Comparison of ENCODE assay signal across 9 cellular contexts in genomic region chr19:54095859-54096641, GRCh38. TPM values are rescaled to one million over a fixed set of nuclear protein-coding genes. Genes with fewer than 3 reads are reported as not detected.
DNase-seq lines count a peak whose midpoint lies in the region; ATAC-seq, FAIRE-seq and TF ChIP-seq lines count a peak whose summit lies in the region.
"Not testable (repeated sequence)": the region's sequence is repeated elsewhere in the genome, so short reads cannot be mapped to it uniquely, and the experiment has no call there.
"Had no signal": no experiment of that assay in that cellular context is flagged by ENCODE, and none has a peak within 500 bp of the region (broad histone marks: within the 10 kb centered on the region; RNA-seq: fewer than 3 reads in every experiment).

No MANE protein-coding gene starts in this region.

- H3K4me3 ChIP-seq in H1 (ENCODE audit: extremely low read depth in 1 of 4, insufficient read depth in 2 of 4, low read depth in 3 of 4, low read length in 4 of 4) (peak overlapping the region; percentile 33 to 64 (median 52)), parathyroid adenoma (ENCODE audit: low read depth, low read length) (peak overlapping the region; percentile 61), thoracic aorta (peak overlapping the region; percentile 63)

- peaks cover 13% of the 10 kb centered on the region; the same call in 1 of the 2 replicates for H3K23me2 ChIP-seq in H1 (ENCODE audit: low read depth, low read length)

- not testable (repeated sequence) for H4K20me1 ChIP-seq in H1 (replicated peaks in 1 of 2; ENCODE audit: control insufficient read depth in 1 of 2, insufficient read depth in 2 of 2, low read length in 2 of 2)

- H3K4ac ChIP-seq in H1 (replicated peaks; ENCODE audit: insufficient read length, low read depth, low read length) = peak overlapping the region; percentile 53

- H2AK5ac ChIP-seq in H1 (ENCODE audit: low read depth, low read length) = not testable (repeated sequence)

- H3K9me3 ChIP-seq in H1 (ENCODE audit: insufficient read depth in 2 of 2, low read depth in 1 of 2, low read length in 1 of 2); parathyroid adenoma (ENCODE audit: control insufficient read depth, low read length); thoracic aorta: not testable (repeated sequence)

- peak overlapping the region; percentile 92; the same call in 1 of the 2 replicates for H2AFZ ChIP-seq in H1 (ENCODE audit: low read length)
- H2AFZ ChIP-seq in parathyroid adenoma = peak overlapping the region; percentile 99

- H3K4me2 ChIP-seq in H1 (ENCODE audit: insufficient read depth in 1 of 2, low read depth in 2 of 2, low read length in 2 of 2) = peak overlapping the region; percentile 51 to 92
- H3K4me2 ChIP-seq in parathyroid adenoma (ENCODE audit: low read length) = peak overlapping the region; percentile 87

- not testable (repeated sequence) for H3K14ac ChIP-seq in H1 (ENCODE audit: insufficient read length)

- TF ChIP-seq POLR2A in H1 (IDR thresholded peaks at IDR 0.05; ENCODE audit: control extremely low read depth in 1 of 2, low read depth in 2 of 2, low read length in 2 of 2) = not testable (repeated sequence)

- TF ChIP-seq CTCF in H1 (IDR thresholded peaks at IDR 0.05; ENCODE audit: control extremely low read depth in 1 of 3, insufficient read depth in 1 of 3, low read depth in 1 of 3, low read length in 3 of 3); parathyroid adenoma (IDR thresholded peaks at IDR 0.05); thoracic aorta (IDR thresholded peaks at IDR 0.05): not testable (repeated sequence)

- not testable (repeated sequence) for H2BK120ac ChIP-seq in H1 (replicated peaks; ENCODE audit: low read depth, low read length)

- H3K79me1 ChIP-seq in H1 (ENCODE audit: low read depth, low read length) = not testable (repeated sequence)

- H3K23ac ChIP-seq in H1 (ENCODE audit: insufficient read length) = not testable (repeated sequence)

- not testable (repeated sequence) for TF ChIP-seq RAD21 in H1 (IDR thresholded peaks at IDR 0.05 in 1 of 2, conservative IDR thresholded peaks at IDR 0.05 in 1 of 2; ENCODE audit: low read depth in 2 of 2, low read length in 2 of 2)

- not testable (repeated sequence) for H4K5ac ChIP-seq in H1 (ENCODE audit: insufficient read length, low read depth, low read length)

- not testable (repeated sequence) for H3K79me2 ChIP-seq in H1 (ENCODE audit: control insufficient read depth in 1 of 2, insufficient read depth in 2 of 2, low read length in 2 of 2); parathyroid adenoma

- H3K56ac ChIP-seq in H1 (replicated peaks; ENCODE audit: insufficient read length, low read depth, low read length) = not testable (repeated sequence)

- H3K27me3 ChIP-seq in H1 (replicated peaks in 1 of 4; ENCODE audit: control insufficient read depth in 3 of 4, extremely low read depth in 1 of 4, insufficient read depth in 3 of 4, low read length in 3 of 4) = peaks cover 6 to 29% (median 19%) of the 10 kb centered on the region in 4 experiments
- H3K27me3 ChIP-seq in parathyroid adenoma (ENCODE audit: control insufficient read depth, insufficient read depth, low read length); thoracic aorta (replicated peaks; ENCODE audit: insufficient read depth): not testable (repeated sequence)

- H3K36me3 ChIP-seq in H1 (ENCODE audit: control insufficient read depth in 2 of 4, insufficient read depth in 4 of 4, low read length in 3 of 4); parathyroid adenoma (ENCODE audit: control insufficient read depth, insufficient read depth, low read length); thoracic aorta: not testable (repeated sequence)

- peak overlapping the region; percentile 71 for H3K18ac ChIP-seq in H1 (ENCODE audit: extremely low read depth, low read length)

- TF ChIP-seq EP300 in H1 (IDR thresholded peaks at IDR 0.05; ENCODE audit: borderline replicate concordance in 1 of 2, low read depth in 2 of 2, low read length in 2 of 2) = not testable (repeated sequence)

- peak overlapping the region; percentile 54 for H4K91ac ChIP-seq in H1 (replicated peaks; ENCODE audit: insufficient read length, low read length)

- H2BK20ac ChIP-seq in H1 (ENCODE audit: low read length) = not testable (repeated sequence)

- H3K4me1 ChIP-seq in H1 (replicated peaks in 1 of 4; ENCODE audit: control insufficient read depth in 3 of 4, insufficient read depth in 4 of 4, low read length in 3 of 4); parathyroid adenoma: not testable (repeated sequence)
- H3K4me1 ChIP-seq in thoracic aorta (ENCODE audit: control insufficient read depth in 1 of 2, low read depth in 2 of 2) = peaks cover 5 to 12% of the 10 kb centered on the region in 2 donors

- H4K8ac ChIP-seq in H1 (ENCODE audit: extremely low read depth, insufficient read depth, low read length) = peak overlapping the region; percentile 86

- peak; percentile 16 for DNase-seq in DMS79 treated with DMSO at 0.1 percent for 48 hours (lab: John Stamatoyannopoulos, UW)
- DNase-seq in M059J (ENCODE audit: low read depth) = peak; percentile 61
- DNase-seq in T-helper 1 cell = peak in 4 of 5 donors; percentile 15 to 55 (median 38)
- peak; percentile 42 for DNase-seq in activated gamma-delta T cell (lab: John Stamatoyannopoulos, UW)
- peak in 1 of 2 experiments; percentile 74 for DNase-seq in H1 (ENCODE audit: low read depth in 1 of 2, low spot score in 2 of 2)
- peak; percentile 84 for DNase-seq in islet precursor cell
- DNase-seq in thoracic aorta (ENCODE audit: low spot score) = not testable (repeated sequence)

- not testable (repeated sequence) for H2BK5ac ChIP-seq in H1 (ENCODE audit: low read depth, low read length)

- 2% methylated on average over 40 of the region's 46 CpGs; no CpG with 5 or more reads in 1 of the 2 experiments for WGBS in H1 (ENCODE audit: extremely low coverage in 1 of 2, insufficient coverage in 1 of 2, insufficient read length in 1 of 2, insufficient replicate concordance in 2 of 2, low coverage in 1 of 2, low lambda C conversion rate in 2 of 2, missing lambda C conversion rate in 1 of 2), 2 experiments

- not testable (repeated sequence) for FAIRE-seq in H1 (lab: Jason Lieb, UNC)

- peak overlapping the region in 1 of 4 experiments; percentile 21; a peak in 1 of 7 replicates for H3K9ac ChIP-seq in H1 (replicated peaks in 1 of 4; ENCODE audit: extremely low read depth in 1 of 4, low read depth in 3 of 4, low read length in 3 of 4)
- H3K9ac ChIP-seq in parathyroid adenoma = not testable (repeated sequence)

- CTCF ChIA-PET in H1 (lab: Charles Lee; ENCODE audit: partially characterized antibody) = interaction anchor here (0.6 to 2.4 kb wide), 13 partner anchors 10 to 303 kb away, joined by 3 to 7 read pairs (median 4); no protein-coding TSS in a partner anchor

- not testable (repeated sequence) for H3K27ac ChIP-seq in H1 (ENCODE audit: low read depth, low read length); thoracic aorta
- peak overlapping the region; percentile 67 for H3K27ac ChIP-seq in parathyroid adenoma

- peak overlapping the region; percentile 88; the same call in 1 of the 2 replicates for H2BK15ac ChIP-seq in H1 (ENCODE audit: low read length)

- H2BK12ac ChIP-seq in H1 (ENCODE audit: low read depth, low read length) = peak overlapping the region; percentile 68; the same call in 1 of the 2 replicates

- POLR2A ChIA-PET in H1 (lab: Charles Lee; ENCODE audit: partially characterized antibody) = interaction anchor here (0.6 to 6.1 kb wide), 15 partner anchors 11 to 229 kb away, joined by 3 to 37 read pairs (median 4); partner anchors contain the start of genes CNOT3, MYADM, PRPF31 and TFPT

- not testable (repeated sequence) for ATAC-seq in thoracic aorta (ENCODE audit: insufficient number of reproducible peaks, low FRiP score, low read depth)

RNA-seq across cellular contexts. Expression of gene OSCAR, which starts 4.6 kb away (rescaled TPM):
- total RNA-seq in M059J (2014; rRNA removed; shearing (Covaris generic)) = not detected in 2 replicates
- total RNA-seq in H1 (2021; fragmentation: NEBNext Ultra II Directional; extraction: Animal tissue kit (Norgen Biotek cat#: 25700)) = 0.90 and 1.1 TPM in 2 replicates
- 1.1 and 2.2 TPM in 2 replicates for polyA plus RNA-seq in H1 (2011; rRNA removed)
- 1.5 TPM for polyA plus RNA-seq in H1 (2011; cell fraction: cytosol; rRNA removed)
- polyA plus RNA-seq in H1 (2011; cell fraction: nucleus; rRNA removed) = 2.1 TPM
- polyA plus RNA-seq in H1 (2012, experiment 1 of 2) = 1.9 to 2.3 TPM (median 2.2 TPM) in 4 replicates
- 0.59 TPM for polyA plus RNA-seq in H1 (2012, experiment 2 of 2)
- 2.7 TPM for polyA plus RNA-seq in H1 (2013, experiment 1 of 2)
- polyA plus RNA-seq in H1 (2013, experiment 2 of 2) = 2.5 TPM
- 0.46 and 0.60 TPM in 2 replicates for polyA minus RNA-seq in H1 (2011; rRNA and poly(A)+ RNA removed)
- polyA minus RNA-seq in H1 (2011; cell fraction: cytosol; rRNA and poly(A)+ RNA removed) = 1.6 TPM
- polyA minus RNA-seq in H1 (2011; cell fraction: nucleus; rRNA and poly(A)+ RNA removed) = 1.2 TPM
- total RNA-seq in thoracic aorta = 1 to 10 TPM; 4.6 to 8.0 TPM

RNA-seq across cellular contexts. Expression of gene NDUFA3, which starts 6.6 kb away (rescaled TPM):
- total RNA-seq in M059J (2014; rRNA removed; shearing (Covaris generic)) = 38.5 and 51.0 TPM in 2 replicates
- total RNA-seq in H1 (2021; fragmentation: NEBNext Ultra II Directional; extraction: Animal tissue kit (Norgen Biotek cat#: 25700)) = 175 and 177 TPM in 2 replicates
- polyA plus RNA-seq in H1 (2011; rRNA removed) = 208 and 294 TPM in 2 replicates
- polyA plus RNA-seq in H1 (2011; cell fraction: cytosol; rRNA removed) = 162 TPM
- 152 TPM for polyA plus RNA-seq in H1 (2011; cell fraction: nucleus; rRNA removed)
- 315 to 383 TPM (median 326 TPM) in 4 replicates for polyA plus RNA-seq in H1 (2012, experiment 1 of 2)
- polyA plus RNA-seq in H1 (2012, experiment 2 of 2) = 395 TPM
- 842 TPM for polyA plus RNA-seq in H1 (2013, experiment 1 of 2)
- 873 TPM for polyA plus RNA-seq in H1 (2013, experiment 2 of 2)
- 56.9 and 81.7 TPM in 2 replicates for polyA minus RNA-seq in H1 (2011; rRNA and poly(A)+ RNA removed)
- polyA minus RNA-seq in H1 (2011; cell fraction: cytosol; rRNA and poly(A)+ RNA removed) = 256 TPM
- polyA minus RNA-seq in H1 (2011; cell fraction: nucleus; rRNA and poly(A)+ RNA removed) = 60.9 TPM
- 10 to 100 TPM; 13.0 to 16.6 TPM for total RNA-seq in thoracic aorta

RNA-seq across cellular contexts. Expression of gene TARM1, which starts 14.9 kb away (rescaled TPM):
- not detected in 2 replicates for total RNA-seq in M059J (2014; rRNA removed; shearing (Covaris generic))
- not detected in 2 replicates for total RNA-seq in H1 (2021; fragmentation: NEBNext Ultra II Directional; extraction: Animal tissue kit (Norgen Biotek cat#: 25700))
- polyA plus RNA-seq in H1 (2011; rRNA removed) = not detected in 2 replicates
- not detected for polyA plus RNA-seq in H1 (2011; cell fraction: cytosol; rRNA removed)
- not detected for polyA plus RNA-seq in H1 (2011; cell fraction: nucleus; rRNA removed)
- polyA plus RNA-seq in H1 (2012, experiment 1 of 2) = not detected in 4 replicates
- not detected for polyA plus RNA-seq in H1 (2012, experiment 2 of 2)
- polyA plus RNA-seq in H1 (2013, experiment 1 of 2) = not detected
- polyA plus RNA-seq in H1 (2013, experiment 2 of 2) = not detected
- polyA minus RNA-seq in H1 (2011; rRNA and poly(A)+ RNA removed) = not detected in 2 replicates
- polyA minus RNA-seq in H1 (2011; cell fraction: cytosol; rRNA and poly(A)+ RNA removed) = not detected
- not detected for polyA minus RNA-seq in H1 (2011; cell fraction: nucleus; rRNA and poly(A)+ RNA removed)
- total RNA-seq in thoracic aorta = not detected
- total RNA-seq: tibial nerve had no signal

RNA-seq across cellular contexts. Expression of gene TFPT, which starts 19.4 kb away (rescaled TPM):
- 14.7 and 23.5 TPM in 2 replicates for total RNA-seq in M059J (2014; rRNA removed; shearing (Covaris generic))
- 17.7 TPM in 2 replicates for total RNA-seq in H1 (2021; fragmentation: NEBNext Ultra II Directional; extraction: Animal tissue kit (Norgen Biotek cat#: 25700))
- 10.4 and 17.3 TPM in 2 replicates for polyA plus RNA-seq in H1 (2011; rRNA removed)
- polyA plus RNA-seq in H1 (2011; cell fraction: cytosol; rRNA removed) = 17.4 TPM
- 10.2 TPM for polyA plus RNA-seq in H1 (2011; cell fraction: nucleus; rRNA removed)
- 15.9 to 18.4 TPM (median 17.5 TPM) in 4 replicates for polyA plus RNA-seq in H1 (2012, experiment 1 of 2)
- 9.4 TPM for polyA plus RNA-seq in H1 (2012, experiment 2 of 2)
- 9.3 TPM for polyA plus RNA-seq in H1 (2013, experiment 1 of 2)
- polyA plus RNA-seq in H1 (2013, experiment 2 of 2) = 9.8 TPM
- polyA minus RNA-seq in H1 (2011; rRNA and poly(A)+ RNA removed) = 1.9 and 2.1 TPM in 2 replicates
- polyA minus RNA-seq in H1 (2011; cell fraction: cytosol; rRNA and poly(A)+ RNA removed) = 7.4 TPM
- 7.3 TPM for polyA minus RNA-seq in H1 (2011; cell fraction: nucleus; rRNA and poly(A)+ RNA removed)
- total RNA-seq in thoracic aorta = 1 to 10 TPM; 8.7 to 8.8 TPM

RNA-seq across cellular contexts. Expression of gene PRPF31, which starts 19.5 kb away (rescaled TPM):
- total RNA-seq in M059J (2014; rRNA removed; shearing (Covaris generic)) = 68.7 and 90.2 TPM in 2 replicates
- total RNA-seq in H1 (2021; fragmentation: NEBNext Ultra II Directional; extraction: Animal tissue kit (Norgen Biotek cat#: 25700)) = 89.5 and 97.4 TPM in 2 replicates
- 51.1 and 67.1 TPM in 2 replicates for polyA plus RNA-seq in H1 (2011; rRNA removed)
- polyA plus RNA-seq in H1 (2011; cell fraction: cytosol; rRNA removed) = 70.4 TPM
- 84.9 TPM for polyA plus RNA-seq in H1 (2011; cell fraction: nucleus; rRNA removed)
- polyA plus RNA-seq in H1 (2012, experiment 1 of 2) = 66.4 to 104 TPM (median 101 TPM) in 4 replicates
- 45.9 TPM for polyA plus RNA-seq in H1 (2012, experiment 2 of 2)
- 64.0 TPM for polyA plus RNA-seq in H1 (2013, experiment 1 of 2)
- polyA plus RNA-seq in H1 (2013, experiment 2 of 2) = 67.0 TPM
- 28.2 and 36.3 TPM in 2 replicates for polyA minus RNA-seq in H1 (2011; rRNA and poly(A)+ RNA removed)
- polyA minus RNA-seq in H1 (2011; cell fraction: cytosol; rRNA and poly(A)+ RNA removed) = 28.2 TPM
- polyA minus RNA-seq in H1 (2011; cell fraction: nucleus; rRNA and poly(A)+ RNA removed) = 21.2 TPM
- total RNA-seq in thoracic aorta = 10 to 100 TPM; 48.2 to 54.3 TPM
